In genomic region chr17:12348476-12348875, GRCh38 we compare ENCODE assay signal across 1 cellular context.
A peak's percentile ranks its signal among the peaks of the same experiment; 100 is the strongest.
TF ChIP-seq lines count a peak whose summit lies in the region.

No MANE protein-coding gene starts in this region.

TF ChIP-seq in K562, 482 proteins besides CTCF, POLR2A, EP300 and RAD21 (continued from another document):
- no peak for TF ChIP-seq ZMIZ1 (IDR thresholded peaks at IDR 0.05; ENCODE audit: low read depth in 2 of 2, low read length in 2 of 2)
- TF ChIP-seq NFE2L1 (tag; IDR thresholded peaks at IDR 0.05; ENCODE audit: borderline replicate concordance, low read depth): peak; percentile 68
